In the genomic region with DNA sequence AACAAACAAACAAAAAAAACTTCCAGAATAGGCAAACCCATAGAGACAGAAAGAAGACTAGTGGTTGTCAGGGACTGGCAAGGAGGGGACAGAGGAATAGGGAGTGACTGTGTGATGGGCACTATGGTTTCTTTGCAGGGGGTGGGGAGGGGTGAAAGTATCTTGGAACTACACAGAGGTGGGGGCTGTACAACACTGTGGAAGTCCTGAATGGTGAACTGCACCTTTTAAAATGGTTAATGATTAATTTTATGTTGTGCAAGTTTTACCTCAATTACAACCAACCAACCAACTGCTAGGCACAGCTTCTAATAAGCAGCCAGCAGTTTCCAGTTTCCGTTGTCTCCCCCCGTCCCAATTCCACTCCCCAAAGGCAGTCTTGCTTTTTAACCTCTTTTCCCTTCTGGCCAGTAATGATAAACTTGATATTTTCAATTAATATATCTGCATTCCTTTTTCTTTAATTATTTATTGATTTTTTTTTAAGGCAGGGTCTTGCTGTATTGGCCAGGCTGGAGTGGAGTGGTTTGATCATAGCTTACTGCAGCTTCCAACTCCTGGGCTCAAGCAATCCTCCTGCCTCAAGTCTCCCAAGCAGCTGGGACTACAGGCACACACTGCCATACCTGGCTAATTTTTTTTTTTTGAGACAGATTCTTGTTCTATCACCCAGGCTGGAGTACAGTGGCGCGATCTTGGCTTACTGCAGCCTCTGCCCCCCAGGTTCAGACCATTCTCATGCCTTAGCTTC, we compare ENCODE assay signal across 17 cellular contexts.
"Had no signal": no experiment of that assay in that cellular context is flagged by ENCODE, and none has a peak within 500 bp of the region (broad histone marks: within the 10 kb centered on the region; RNA-seq: fewer than 3 reads in every experiment).

No MANE protein-coding gene starts in this region.

- H3K9me3 ChIP-seq: tibial artery had no signal

- H3K4me3 ChIP-seq: skin epidermis, tibial artery had no signal

- H3K36me3 ChIP-seq: brain microvascular endothelial cell had no signal

- FAIRE-seq: TTC549 had no signal

- H3K27me3 ChIP-seq: brain microvascular endothelial cell, tibial artery had no signal

- DNase-seq: activated CD4-positive, alpha-beta T cell treated with anti-CD3 and anti-CD28 coated beads, Interleukin-2, amount 50 U/mL, for 4 hours; activated effector memory CD4-positive, alpha-beta T cell treated with anti-CD3 and anti-CD28 coated beads, Interleukin-2, amount 50 U/mL, for 16 hours; activated T-cell treated with anti-CD3 and anti-CD28 coated beads, Interleukin-2, amount 50 U/mL, for 1 hour; amygdala; brain microvascular endothelial cell; cerebellar nuclear complex; dermis blood vessel endothelial cell; endodermal cell; erythroblast; hypothalamus; nephron progenitor cell; T-helper 17 cell had no signal

- H3K27ac ChIP-seq: brain microvascular endothelial cell, skin epidermis had no signal

- ATAC-seq: activated CD4-positive, CD25-positive, alpha-beta regulatory T cell treated with anti-CD3 and anti-CD28 coated beads, Interleukin-2, amount 50 U/mL, for 24 hours; stimulated activated memory B cell treated with anti-CD40 and anti-IgM and Interleukin-4, amounts not matched to agents 10 μg/mL and 1 μg/mL and 100 μg/mL, for 72 hours; T-helper 17 cell had no signal
